ENCODE assay signal across 12 cellular contexts in genomic region chr11:103624708-103625623, GRCh38.
DNase-seq lines count a peak whose midpoint lies in the region; ATAC-seq and TF ChIP-seq lines count a peak whose summit lies in the region.
"Had no signal": no experiment of that assay in that cellular context is flagged by ENCODE, and none has a peak within 500 bp of the region (broad histone marks: within the 10 kb centered on the region; RNA-seq: fewer than 3 reads in every experiment).

No MANE protein-coding gene starts in this region.

- H2BK5ac ChIP-seq in mesenchymal stem cell (ENCODE audit: low read depth, low read length, poor library complexity, severe bottlenecking) = no peak overlapping the region

- H3K79me1 ChIP-seq in mesenchymal stem cell (replicated peaks; ENCODE audit: low read length, poor library complexity, severe bottlenecking) = no peaks in the 10 kb centered on the region

- H4K91ac ChIP-seq in mesenchymal stem cell (ENCODE audit: low read length) = peak overlapping the region; percentile 11

- no peaks in the 10 kb centered on the region for H3K9me3 Mint-ChIP-seq in activated naive CD4-positive, alpha-beta T cell treated with anti-CD3 and anti-CD28 coated beads for 36 hours
- H3K9me3 Mint-ChIP-seq: stimulated activated naive CD8-positive, alpha-beta T cell treated with anti-CD3 and anti-CD28 coated beads, Interleukin-15, Interleukin-2, amounts not matched to agents 100 ng/mL and 50 ng/mL, for 24 hours had no signal

- no peaks in the 10 kb centered on the region for H3K36me3 ChIP-seq in MG63
- H3K36me3 ChIP-seq in mesenchymal stem cell (ENCODE audit: control insufficient read depth in 1 of 2, insufficient read depth in 2 of 2, low read depth in 1 of 2, low read length in 2 of 2) = no peaks in the 10 kb centered on the region

- H3K4me1 ChIP-seq in mesenchymal stem cell (ENCODE audit: control insufficient read depth, insufficient read depth, low read depth, low read length) = no peaks in the 10 kb centered on the region

- H2BK12ac ChIP-seq in mesenchymal stem cell (ENCODE audit: low read length in 2 of 2) = peak overlapping the region in 1 of 2 experiments; percentile 31

- TF ChIP-seq CTCF in choroid plexus epithelial cell (conservative IDR thresholded peaks at IDR 0.05; ENCODE audit: low read depth, low read length) = no peak

- H3K27me3 ChIP-seq in MG63 (no peaks in the 10 kb centered on the region), mesenchymal stem cell (ENCODE audit: control insufficient read depth in 1 of 2, insufficient read depth in 1 of 2, low read length in 2 of 2) (no peaks in the 10 kb centered on the region)

- H2BK15ac ChIP-seq in mesenchymal stem cell (ENCODE audit: low read depth, poor library complexity, severe bottlenecking) = no peak overlapping the region

- H3K4me2 ChIP-seq in mesenchymal stem cell (ENCODE audit: low read length, poor library complexity, severe bottlenecking) = no peak overlapping the region

- H3K18ac ChIP-seq in mesenchymal stem cell (ENCODE audit: low read depth in 1 of 2, low read length in 2 of 2) = peak overlapping the region; percentile 57 to 83

- H3K4ac ChIP-seq in mesenchymal stem cell (ENCODE audit: low read depth in 1 of 2, low read length in 2 of 2) = no peak overlapping the region

- DNase-seq in ELF-1 (ENCODE audit: low read depth, low spot score) = peak; percentile 30
- peak; percentile 22 for DNase-seq in MG63
- peak; percentile 69 for DNase-seq in choroid plexus epithelial cell (ENCODE audit: low read depth)
- peak; percentile 91 for DNase-seq in mesenchymal stem cell
- DNase-seq in activated naive CD4-positive, alpha-beta T cell treated with anti-CD3 and anti-CD28 coated beads for 36 hours = no peak
- DNase-seq: activated CD8-positive, alpha-beta memory T cell treated with anti-CD3 and anti-CD28 coated beads, Interleukin-2, amount 50 U/mL, for 48 hours; left cardiac atrium; NCI-H1436 had no signal

- H2AK5ac ChIP-seq in mesenchymal stem cell (ENCODE audit: low read length, severe bottlenecking) = no peak overlapping the region

- no peak overlapping the region for H3K4me3 Mint-ChIP-seq in activated naive CD4-positive, alpha-beta T cell treated with anti-CD3 and anti-CD28 coated beads for 36 hours
- H3K4me3 Mint-ChIP-seq: stimulated activated naive CD8-positive, alpha-beta T cell treated with anti-CD3 and anti-CD28 coated beads, Interleukin-15, Interleukin-2, amounts not matched to agents 100 ng/mL and 50 ng/mL, for 24 hours had no signal

- no peak overlapping the region for H2AFZ ChIP-seq in mesenchymal stem cell (ENCODE audit: low read depth, low read length)

- H3K4me3 ChIP-seq in MG63 (no peak overlapping the region), choroid plexus epithelial cell (ENCODE audit: low read depth, low read length) (no peak overlapping the region), mesenchymal stem cell (ENCODE audit: insufficient read depth in 1 of 2, low read depth in 1 of 2, low read length in 2 of 2) (no peak overlapping the region)

- H3K36me3 Mint-ChIP-seq in activated naive CD4-positive, alpha-beta T cell treated with anti-CD3 and anti-CD28 coated beads for 36 hours (ENCODE audit: low read depth) = no peaks in the 10 kb centered on the region

- no peak overlapping the region for H3K14ac ChIP-seq in mesenchymal stem cell (ENCODE audit: low read length in 2 of 2)

- H3K4me1 Mint-ChIP-seq in activated naive CD4-positive, alpha-beta T cell treated with anti-CD3 and anti-CD28 coated beads for 36 hours (ENCODE audit: low read depth) = no peaks in the 10 kb centered on the region

- CTCF ChIA-PET in activated naive CD4-positive, alpha-beta T cell treated with anti-CD3 and anti-CD28 coated beads for 36 hours (lab: Charles Lee) = no interaction called here

- no peak overlapping the region for H3K23ac ChIP-seq in mesenchymal stem cell (ENCODE audit: low read length in 2 of 2)

- H3K27me3 Mint-ChIP-seq in activated naive CD4-positive, alpha-beta T cell treated with anti-CD3 and anti-CD28 coated beads for 36 hours (ENCODE audit: low read depth) = no peaks in the 10 kb centered on the region

- H4K8ac ChIP-seq in mesenchymal stem cell (ENCODE audit: low read length) = no peak overlapping the region

- H3K27ac ChIP-seq in mesenchymal stem cell (ENCODE audit: low read length, poor library complexity, severe bottlenecking) = peak overlapping the region; percentile 21

- peak overlapping the region; percentile 73 for H2BK120ac ChIP-seq in mesenchymal stem cell (ENCODE audit: low read depth, low read length)

- ATAC-seq in HG03280 (IDR thresholded peaks at IDR 0.05; ENCODE audit: unreplicated experiment) = no peak
- ATAC-seq in HG03354 (IDR thresholded peaks at IDR 0.05; ENCODE audit: poor library complexity, severe bottlenecking, unreplicated experiment) = no peak
- ATAC-seq in HG03565 (IDR thresholded peaks at IDR 0.05; ENCODE audit: unreplicated experiment) = no peak

- WGBS in mesenchymal stem cell = 37% methylated on average over 4 of the region's 5 CpGs

- H3K9ac ChIP-seq in mesenchymal stem cell (ENCODE audit: low read length) = peak overlapping the region; percentile 54

- H3K27ac Mint-ChIP-seq in activated naive CD4-positive, alpha-beta T cell treated with anti-CD3 and anti-CD28 coated beads for 36 hours = no peak overlapping the region
- H3K27ac Mint-ChIP-seq: stimulated activated naive CD8-positive, alpha-beta T cell treated with anti-CD3 and anti-CD28 coated beads, Interleukin-15, Interleukin-2, amounts not matched to agents 100 ng/mL and 50 ng/mL, for 24 hours had no signal

- intact Hi-C loops in activated naive CD4-positive, alpha-beta T cell treated with anti-CD3 and anti-CD28 coated beads for 36 hours (cut with micrococcal nuclease) = no loop called here

- H3K9me3 ChIP-seq in MG63 (no peaks in the 10 kb centered on the region), mesenchymal stem cell (ENCODE audit: control insufficient read depth, low read length) (no peaks in the 10 kb centered on the region)
